ENCODE assay signal across 29 cellular contexts in genomic region chr3:13365390-13366379, GRCh38. TPM values are rescaled to one million over a fixed set of nuclear protein-coding genes. Genes with fewer than 3 reads are reported as not detected.
DNase-seq lines count a peak whose midpoint lies in the region; ATAC-seq, FAIRE-seq and TF ChIP-seq lines count a peak whose summit lies in the region.
"Had no signal": no experiment of that assay in that cellular context is flagged by ENCODE, and none has a peak within 500 bp of the region (broad histone marks: within the 10 kb centered on the region; RNA-seq: fewer than 3 reads in every experiment).

No MANE protein-coding gene starts in this region.

- H3K9ac ChIP-seq in H1 (replicated peaks in 1 of 4; ENCODE audit: extremely low read depth in 1 of 4, low read depth in 3 of 4, low read length in 3 of 4): peak overlapping the region in 2 of 4 experiments; percentile 25 to 29; a peak in 2 of 7 replicates
- H3K9ac ChIP-seq in neuronal stem cell (ENCODE audit: low read depth, low read length, poor library complexity): peak overlapping the region; percentile 53

- no peak overlapping the region for H2AFZ ChIP-seq in H1 (ENCODE audit: low read length)
- H2AFZ ChIP-seq in neuronal stem cell (ENCODE audit: low read length): no peak overlapping the region

- POLR2A ChIA-PET in activated CD4-positive, alpha-beta T cell treated with anti-CD3 and anti-CD28 coated beads, Interleukin-2, amount 10 ng/mL, durations not matched to agents 7 days and 5 days (lab: Charles Lee): no interaction called here
- POLR2A ChIA-PET in activated CD4-positive, alpha-beta T cell treated with anti-CD3 and anti-CD28 coated beads for 36 hours (lab: Charles Lee): no interaction called here
- POLR2A ChIA-PET in H1 (lab: Charles Lee; ENCODE audit: partially characterized antibody): interaction anchor here (0.5 to 2.6 kb wide), 9 partner anchors 8 to 260 kb away, joined by 3 to 20 read pairs (median 3); partner anchors contain the start of gene NUP210

- WGBS in H1 (ENCODE audit: extremely low coverage in 1 of 2, insufficient coverage in 1 of 2, insufficient read length in 1 of 2, insufficient replicate concordance in 2 of 2, low coverage in 1 of 2, low lambda C conversion rate in 2 of 2, missing lambda C conversion rate in 1 of 2), 2 experiments: 76% methylated on average over 24 of the region's 24 CpGs; no CpG with 5 or more reads in 1 of the 2 experiments
- no CpG with 5 or more reads among the region's 24 CpGs for WGBS in neuronal stem cell (ENCODE audit: extremely low coverage in 2 of 2, insufficient read length in 2 of 2, insufficient replicate concordance in 1 of 2), 2 donors

- H3K4me3 ChIP-seq in H1 (ENCODE audit: extremely low read depth in 1 of 4, insufficient read depth in 2 of 4, low read depth in 3 of 4, low read length in 4 of 4) (peak overlapping the region in 1 of 4 experiments; percentile 16; a peak in 1 of 8 replicates), neuronal stem cell (ENCODE audit: low read length in 2 of 2) (no peak overlapping the region), uterus (no peak overlapping the region)
- H3K4me3 ChIP-seq: colonic mucosa, GM12878, SK-N-MC, suprapubic skin had no signal

- H2BK5ac ChIP-seq in H1 (ENCODE audit: low read depth, low read length): peak overlapping the region; percentile 98
- H2BK5ac ChIP-seq in neuronal stem cell (ENCODE audit: low read length): peak overlapping the region; percentile 26

- TF ChIP-seq EP300 in H1 (IDR thresholded peaks at IDR 0.05; ENCODE audit: borderline replicate concordance in 1 of 2, low read depth in 2 of 2, low read length in 2 of 2): no peak

- H3K79me1 ChIP-seq in H1 (ENCODE audit: low read depth, low read length) (peaks cover 4% of the 10 kb centered on the region; the same call in 1 of the 2 replicates), neuronal stem cell (ENCODE audit: low read depth, low read length) (no peaks in the 10 kb centered on the region)

- H2BK20ac ChIP-seq in H1 (ENCODE audit: low read length): peak overlapping the region; percentile 88; the same call in 1 of the 2 replicates

- H3K9me3 ChIP-seq in H1 (ENCODE audit: insufficient read depth in 2 of 2, low read depth in 1 of 2, low read length in 1 of 2) (no peaks in the 10 kb centered on the region), neuronal stem cell (replicated peaks in 1 of 2; ENCODE audit: control insufficient read depth in 2 of 2, insufficient read depth in 1 of 2, low read depth in 1 of 2, low read length in 2 of 2) (peaks cover 1 to 8% of the 10 kb centered on the region in 2 donors), uterus (no peaks in the 10 kb centered on the region)
- H3K9me3 ChIP-seq: colonic mucosa, suprapubic skin had no signal

- H2BK15ac ChIP-seq in H1 (ENCODE audit: low read length): peak overlapping the region; percentile 94; the same call in 1 of the 2 replicates
- no peak overlapping the region for H2BK15ac ChIP-seq in neuronal stem cell (ENCODE audit: low read length)

- no peaks in the 10 kb centered on the region for H3K23me2 ChIP-seq in H1 (ENCODE audit: low read depth, low read length)

- TF ChIP-seq POLR2A in H1 (IDR thresholded peaks at IDR 0.05; ENCODE audit: control extremely low read depth in 1 of 2, low read depth in 2 of 2, low read length in 2 of 2): no peak
- TF ChIP-seq POLR2A in uterus (IDR thresholded peaks at IDR 0.05): no peak

- H3K9me3 Mint-ChIP-seq in activated CD4-positive, alpha-beta T cell treated with anti-CD3 and anti-CD28 coated beads, Interleukin-2, amount 10 ng/mL, durations not matched to agents 7 days and 5 days: no peaks in the 10 kb centered on the region
- H3K9me3 Mint-ChIP-seq in activated CD4-positive, alpha-beta T cell treated with anti-CD3 and anti-CD28 coated beads for 36 hours (ENCODE audit: low read depth): no peaks in the 10 kb centered on the region
- H3K9me3 Mint-ChIP-seq: activated CD4-positive, alpha-beta memory T cell treated with anti-CD3 and anti-CD28 coated beads, Interleukin-2, amount 10 ng/mL, durations not matched to agents 7 days and 5 days; CD4-positive, alpha-beta T cell had no signal

- peak overlapping the region; percentile 54 for H3K27ac Mint-ChIP-seq in activated CD4-positive, alpha-beta T cell treated with anti-CD3 and anti-CD28 coated beads, Interleukin-2, amount 10 ng/mL, durations not matched to agents 7 days and 5 days
- H3K27ac Mint-ChIP-seq in activated CD4-positive, alpha-beta T cell treated with anti-CD3 and anti-CD28 coated beads for 36 hours: no peak overlapping the region
- H3K27ac Mint-ChIP-seq: activated CD4-positive, alpha-beta memory T cell treated with anti-CD3 and anti-CD28 coated beads, Interleukin-2, amount 10 ng/mL, durations not matched to agents 7 days and 5 days; CD4-positive, alpha-beta T cell had no signal

- peak overlapping the region; percentile 93 for H3K18ac ChIP-seq in H1 (ENCODE audit: extremely low read depth, low read length)
- peak overlapping the region; percentile 3 for H3K18ac ChIP-seq in neuronal stem cell (ENCODE audit: low read length)

- TF ChIP-seq CTCF in H1 (IDR thresholded peaks at IDR 0.05; ENCODE audit: control extremely low read depth in 1 of 3, insufficient read depth in 1 of 3, low read depth in 1 of 3, low read length in 3 of 3): no peak
- TF ChIP-seq CTCF in uterus (IDR thresholded peaks at IDR 0.05): no peak

- H3K27ac ChIP-seq in H1 (ENCODE audit: low read depth, low read length): peak overlapping the region; percentile 63
- no peak overlapping the region for H3K27ac ChIP-seq in neuronal stem cell (replicated peaks; ENCODE audit: low read length)
- H3K27ac ChIP-seq in uterus: no peak overlapping the region
- H3K27ac ChIP-seq: 22Rv1, colonic mucosa, RWPE1, SK-N-MC, suprapubic skin had no signal

- H3K4ac ChIP-seq in H1 (replicated peaks; ENCODE audit: insufficient read length, low read depth, low read length): peak overlapping the region; percentile 3
- H3K4ac ChIP-seq in neuronal stem cell (ENCODE audit: low read length): no peak overlapping the region

- no peak for ATAC-seq in activated CD4-positive, alpha-beta T cell treated with anti-CD3 and anti-CD28 coated beads for 36 hours
- ATAC-seq in GM21447 (IDR thresholded peaks at IDR 0.05; ENCODE audit: unreplicated experiment): no peak
- ATAC-seq: activated CD4-positive, CD25-positive, alpha-beta regulatory T cell treated with anti-CD3 and anti-CD28 coated beads, Interleukin-2, amount 50 U/mL, for 24 hours; GM12878; sciatic nerve had no signal

- peak overlapping the region; percentile 66 for H4K91ac ChIP-seq in H1 (replicated peaks; ENCODE audit: insufficient read length, low read length)
- no peak overlapping the region for H4K91ac ChIP-seq in neuronal stem cell (ENCODE audit: low read depth, low read length, poor library complexity)

- H3K79me2 ChIP-seq in H1 (ENCODE audit: control insufficient read depth in 1 of 2, insufficient read depth in 2 of 2, low read length in 2 of 2): no peaks in the 10 kb centered on the region

- H3K56ac ChIP-seq in H1 (replicated peaks; ENCODE audit: insufficient read length, low read depth, low read length): no peak overlapping the region

- H3K36me3 ChIP-seq in H1 (ENCODE audit: control insufficient read depth in 2 of 4, insufficient read depth in 4 of 4, low read length in 3 of 4): peaks cover under 1 to 15% (median 5%) of the 10 kb centered on the region in 4 experiments; a peak in 5 of 8 replicates
- H3K36me3 ChIP-seq in neuronal stem cell (replicated peaks in 1 of 2; ENCODE audit: control insufficient read depth in 2 of 2, insufficient read depth in 2 of 2, low read length in 2 of 2): peaks cover 37 to 83% of the 10 kb centered on the region in 2 donors
- H3K36me3 ChIP-seq in uterus: no peaks in the 10 kb centered on the region
- H3K36me3 ChIP-seq: colonic mucosa had no signal

- H4K8ac ChIP-seq in H1 (ENCODE audit: extremely low read depth, insufficient read depth, low read length) (0 out of 2 replicates have a peak overlapping the region, but pooled peaks have one; percentile 54), neuronal stem cell (ENCODE audit: low read depth, low read length) (peak overlapping the region; percentile 52)

- H2AK5ac ChIP-seq in H1 (ENCODE audit: low read depth, low read length) (peak overlapping the region; percentile 89), neuronal stem cell (ENCODE audit: low read depth, low read length) (no peak overlapping the region)

- H3K4me1 ChIP-seq in H1 (replicated peaks in 1 of 4; ENCODE audit: control insufficient read depth in 3 of 4, insufficient read depth in 4 of 4, low read length in 3 of 4): peaks cover 8 to 16% (median 14%) of the 10 kb centered on the region in 4 experiments
- peaks cover 0 to 4% of the 10 kb centered on the region in 2 donors for H3K4me1 ChIP-seq in neuronal stem cell (ENCODE audit: control insufficient read depth in 2 of 2, insufficient read depth in 1 of 2, low read depth in 1 of 2, low read length in 2 of 2)
- no peaks in the 10 kb centered on the region for H3K4me1 ChIP-seq in uterus
- H3K4me1 ChIP-seq: colonic mucosa, suprapubic skin had no signal

- TF ChIP-seq RAD21 in H1 (IDR thresholded peaks at IDR 0.05 in 1 of 2, conservative IDR thresholded peaks at IDR 0.05 in 1 of 2; ENCODE audit: low read depth in 2 of 2, low read length in 2 of 2): no peak

- H3K27me3 ChIP-seq in H1 (replicated peaks in 1 of 4; ENCODE audit: control insufficient read depth in 3 of 4, extremely low read depth in 1 of 4, insufficient read depth in 3 of 4, low read length in 3 of 4) (no peaks in the 10 kb centered on the region; a peak in 1 of 7 replicates), neuronal stem cell (ENCODE audit: control insufficient read depth in 3 of 3, insufficient read depth in 3 of 3, low read depth in 1 of 3, low read length in 3 of 3) (no peaks in the 10 kb centered on the region), uterus (no peaks in the 10 kb centered on the region)
- H3K27me3 ChIP-seq: colonic mucosa, suprapubic skin had no signal

- FAIRE-seq in H1 (lab: Jason Lieb, UNC): no peak
- FAIRE-seq: bronchial epithelial cell, GM12878 had no signal

- H3K4me2 ChIP-seq in H1 (ENCODE audit: insufficient read depth in 1 of 2, low read depth in 2 of 2, low read length in 2 of 2) (peak overlapping the region; percentile 54 to 75), neuronal stem cell (ENCODE audit: insufficient read depth, low read length, poor library complexity, severe bottlenecking) (no peak overlapping the region)

- CTCF ChIA-PET in activated CD4-positive, alpha-beta T cell treated with anti-CD3 and anti-CD28 coated beads, Interleukin-2, amount 10 ng/mL, durations not matched to agents 7 days and 5 days (lab: Charles Lee): interaction anchor here (1.1 to 2.2 kb wide), 2 partner anchors 11 to 47 kb away, joined by 3 to 7 read pairs; no protein-coding TSS in a partner anchor
- CTCF ChIA-PET in activated CD4-positive, alpha-beta T cell treated with anti-CD3 and anti-CD28 coated beads for 36 hours (lab: Charles Lee): interaction anchor here (0.7 to 1.3 kb wide), 2 partner anchors 9 to 87 kb away, joined by 3 to 4 read pairs; no protein-coding TSS in a partner anchor
- CTCF ChIA-PET in H1 (lab: Charles Lee; ENCODE audit: partially characterized antibody): interaction anchor here (0.6 to 7.5 kb wide), 31 partner anchors 9 to 515 kb away, joined by 3 to 99 read pairs (median 3); no protein-coding TSS in a partner anchor

- intact Hi-C loops in activated CD4-positive, alpha-beta T cell treated with anti-CD3 and anti-CD28 coated beads for 36 hours (cut with DNase I, micrococcal nuclease): no loop called here
- intact Hi-C loops in uterus (cut with DNase I; ENCODE audit: low total_unique reads): no loop called here

- H2BK120ac ChIP-seq in H1 (replicated peaks; ENCODE audit: low read depth, low read length): peak overlapping the region; percentile 57
- H2BK120ac ChIP-seq in neuronal stem cell (ENCODE audit: low read depth, low read length): no peak overlapping the region

- no peak overlapping the region for H3K4me3 Mint-ChIP-seq in activated CD4-positive, alpha-beta T cell treated with anti-CD3 and anti-CD28 coated beads, Interleukin-2, amount 10 ng/mL, durations not matched to agents 7 days and 5 days
- no peak overlapping the region for H3K4me3 Mint-ChIP-seq in activated CD4-positive, alpha-beta T cell treated with anti-CD3 and anti-CD28 coated beads for 36 hours
- H3K4me3 Mint-ChIP-seq: activated CD4-positive, alpha-beta memory T cell treated with anti-CD3 and anti-CD28 coated beads, Interleukin-2, amount 10 ng/mL, durations not matched to agents 7 days and 5 days; CD4-positive, alpha-beta T cell had no signal

- no peak overlapping the region for H3K14ac ChIP-seq in H1 (ENCODE audit: insufficient read length)
- H3K14ac ChIP-seq in neuronal stem cell (ENCODE audit: low read length): no peak overlapping the region

- H3K23ac ChIP-seq in H1 (ENCODE audit: insufficient read length): no peak overlapping the region
- H3K23ac ChIP-seq in neuronal stem cell (ENCODE audit: low read depth, low read length, poor library complexity): peak overlapping the region; percentile 81

- DNase-seq in activated CD4-positive, alpha-beta T cell treated with anti-CD3 and anti-CD28 coated beads, Interleukin-2, amount 10 ng/mL, durations not matched to agents 7 days and 5 days: no peak
- DNase-seq in activated CD4-positive, alpha-beta T cell treated with anti-CD3 and anti-CD28 coated beads for 36 hours: no peak
- peak; percentile 7 for DNase-seq in M059J (ENCODE audit: low read depth)
- DNase-seq in H1 (ENCODE audit: low read depth in 1 of 2, low spot score in 2 of 2): peak in 1 of 2 experiments; percentile 55
- no peak for DNase-seq in neuronal stem cell (ENCODE audit: low spot score)
- DNase-seq in uterus: no peak
- no peak for DNase-seq in NCI-H524 treated with DMSO at 0.1 percent for 48 hours (lab: John Stamatoyannopoulos, UW)
- DNase-seq: activated CD4-positive, alpha-beta memory T cell treated with anti-CD3 and anti-CD28 coated beads, Interleukin-2, amount 10 ng/mL, durations not matched to agents 7 days and 5 days; activated effector memory CD4-positive, alpha-beta T cell treated with Interleukin-2 at 50 U/mL for 16 hours; CD4-positive, alpha-beta T cell; colonic mucosa; effector CD8-positive, alpha-beta T cell; glutamatergic neuron; mammary epithelial cell; NCI-H1105 treated with DMSO at 0.1 percent for 48 hours; NCI-H2029; NCI-H226; NCI-H774; stimulated activated CD4-positive, alpha-beta T cell treated with anti-CD3 and anti-CD28 coated beads, Interleukin-12 subunit alpha, Interleukin-12 subunit beta, amount 100 ng/mL, for 4 hours; stimulated activated CD4-positive, alpha-beta T cell treated with anti-CD3 and anti-CD28 coated beads, Interleukin-4, amount 100 ng/mL, for 1 hour had no signal

- H3K4me1 Mint-ChIP-seq in activated CD4-positive, alpha-beta T cell treated with anti-CD3 and anti-CD28 coated beads, Interleukin-2, amount 10 ng/mL, durations not matched to agents 7 days and 5 days: peaks cover 19% of the 10 kb centered on the region
- peaks cover 2% of the 10 kb centered on the region for H3K4me1 Mint-ChIP-seq in activated CD4-positive, alpha-beta T cell treated with anti-CD3 and anti-CD28 coated beads for 36 hours

- H2BK12ac ChIP-seq in H1 (ENCODE audit: low read depth, low read length) (peak overlapping the region; percentile 99), neuronal stem cell (ENCODE audit: low read length) (no peak overlapping the region)

- peaks cover 61% of the 10 kb centered on the region for H3K36me3 Mint-ChIP-seq in activated CD4-positive, alpha-beta T cell treated with anti-CD3 and anti-CD28 coated beads, Interleukin-2, amount 10 ng/mL, durations not matched to agents 7 days and 5 days (ENCODE audit: low read depth)
- H3K36me3 Mint-ChIP-seq in activated CD4-positive, alpha-beta T cell treated with anti-CD3 and anti-CD28 coated beads for 36 hours (ENCODE audit: low read depth): peaks cover 57% of the 10 kb centered on the region

- H3K27me3 Mint-ChIP-seq in activated CD4-positive, alpha-beta T cell treated with anti-CD3 and anti-CD28 coated beads, Interleukin-2, amount 10 ng/mL, durations not matched to agents 7 days and 5 days: no peaks in the 10 kb centered on the region
- H3K27me3 Mint-ChIP-seq in activated CD4-positive, alpha-beta T cell treated with anti-CD3 and anti-CD28 coated beads for 36 hours: no peaks in the 10 kb centered on the region
- H3K27me3 Mint-ChIP-seq: activated CD4-positive, alpha-beta memory T cell treated with anti-CD3 and anti-CD28 coated beads, Interleukin-2, amount 10 ng/mL, durations not matched to agents 7 days and 5 days; CD4-positive, alpha-beta T cell had no signal

- peak overlapping the region; percentile 50 for H4K5ac ChIP-seq in H1 (ENCODE audit: insufficient read length, low read depth, low read length)

- H4K20me1 ChIP-seq in H1 (replicated peaks in 1 of 2; ENCODE audit: control insufficient read depth in 1 of 2, insufficient read depth in 2 of 2, low read length in 2 of 2): peaks cover 0 to 2% of the 10 kb centered on the region in 2 experiments

RNA-seq across cellular contexts. Expression of gene NUP210, which starts 54.4 kb away (rescaled TPM):
- total RNA-seq in activated CD4-positive, alpha-beta T cell treated with anti-CD3 and anti-CD28 coated beads, Interleukin-2, amount 10 ng/mL, durations not matched to agents 7 days and 5 days: 100 to 1,000 TPM; 196 to 204 TPM
- total RNA-seq in activated CD4-positive, alpha-beta T cell treated with anti-CD3 and anti-CD28 coated beads for 36 hours: 100 to 1,000 TPM; 117 to 123 TPM
- 3.5 and 8.5 TPM in 2 replicates for total RNA-seq in M059J (2014; rRNA removed; shearing (Covaris generic))
- 53.4 and 53.7 TPM in 2 replicates for total RNA-seq in H1 (2021; fragmentation: NEBNext Ultra II Directional; extraction: Animal tissue kit (Norgen Biotek cat#: 25700))
- polyA plus RNA-seq in H1 (2011; rRNA removed): 51.0 and 55.0 TPM in 2 replicates
- 22.7 TPM for polyA plus RNA-seq in H1 (2011; cell fraction: cytosol; rRNA removed)
- 90.7 TPM for polyA plus RNA-seq in H1 (2011; cell fraction: nucleus; rRNA removed)
- 30.8 to 56.3 TPM (median 45.4 TPM) in 4 replicates for polyA plus RNA-seq in H1 (2012, experiment 1 of 2)
- polyA plus RNA-seq in H1 (2012, experiment 2 of 2): 30.0 TPM
- polyA plus RNA-seq in H1 (2013, experiment 1 of 2): 84.7 TPM
- 65.1 TPM for polyA plus RNA-seq in H1 (2013, experiment 2 of 2)
- 49.2 and 89.2 TPM in 2 replicates for polyA minus RNA-seq in H1 (2011; rRNA and poly(A)+ RNA removed)
- 32.7 TPM for polyA minus RNA-seq in H1 (2011; cell fraction: cytosol; rRNA and poly(A)+ RNA removed)
- 52.7 TPM for polyA minus RNA-seq in H1 (2011; cell fraction: nucleus; rRNA and poly(A)+ RNA removed)
- 35.4 TPM for polyA plus RNA-seq in neuronal stem cell (2013, experiment 1 of 2)
- polyA plus RNA-seq in neuronal stem cell (2013, experiment 2 of 2): 35.8 TPM
- total RNA-seq in uterus: 1 to 10 TPM in 3 of 4 donors, under 1 TPM in 1; 0.29 to 9.5 (median 5.1) TPM
- total RNA-seq: bronchial epithelial cell had no signal
